ENCODE assay signal across 1 cellular context in genomic region chr1:225471453-225472301, GRCh38.
A peak's percentile ranks its signal among the peaks of the same experiment; 100 is the strongest.
TF ChIP-seq lines count a peak whose summit lies in the region.

No MANE protein-coding gene starts in this region.

TF ChIP-seq in H1, 55 proteins besides CTCF, POLR2A, EP300 and RAD21:
- TF ChIP-seq BCL11A (IDR thresholded peaks at IDR 0.05; ENCODE audit: low read depth in 2 of 2, low read length in 2 of 2) (no peak), NANOG (IDR thresholded peaks at IDR 0.05; ENCODE audit: insufficient read depth, low read depth, low read length, poor library complexity, severe bottlenecking) (no peak), POU5F1 (IDR thresholded peaks at IDR 0.05; ENCODE audit: low read depth, low read length) (no peak), CHD2 (IDR thresholded peaks at IDR 0.05; ENCODE audit: low read length) (no peak), CBX8 (IDR thresholded peaks at IDR 0.05; ENCODE audit: borderline replicate concordance, low read depth, low read length) (no peak), CBX5 (IDR thresholded peaks at IDR 0.05; ENCODE audit: low read depth, low read length) (no peak)
- TF ChIP-seq, protein P1, sequence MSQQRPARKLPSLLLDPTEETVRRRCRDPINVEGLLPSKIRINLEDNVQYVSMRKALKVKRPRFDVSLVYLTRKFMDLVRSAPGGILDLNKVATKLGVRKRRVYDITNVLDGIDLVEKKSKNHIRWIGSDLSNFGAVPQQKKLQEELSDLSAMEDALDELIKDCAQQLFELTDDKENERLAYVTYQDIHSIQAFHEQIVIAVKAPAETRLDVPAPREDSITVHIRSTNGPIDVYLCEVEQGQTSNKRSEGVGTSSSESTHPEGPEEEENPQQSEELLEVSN (IDR thresholded peaks at IDR 0.05): peak; percentile 54; the same call in 1 of the 2 replicates
